In genomic region chr2:203623104-203623503, GRCh38 we compare ENCODE assay signal across 10 cellular contexts.
DNase-seq lines count a peak whose midpoint lies in the region; ATAC-seq and TF ChIP-seq lines count a peak whose summit lies in the region.
"Had no signal": no experiment of that assay in that cellular context is flagged by ENCODE, and none has a peak within 500 bp of the region (broad histone marks: within the 10 kb centered on the region; RNA-seq: fewer than 3 reads in every experiment).

No MANE protein-coding gene starts in this region.

- ATAC-seq in GM19463 (IDR thresholded peaks at IDR 0.05; ENCODE audit: unreplicated experiment): no peak

- H3K27ac ChIP-seq in neural progenitor cell: no peak overlapping the region

- peaks cover 6% of the 10 kb centered on the region for H3K4me1 Mint-ChIP-seq in neural progenitor cell

- TF ChIP-seq CTCF in choroid plexus epithelial cell (conservative IDR thresholded peaks at IDR 0.05; ENCODE audit: low read depth, low read length) (no peak), neural progenitor cell (IDR thresholded peaks at IDR 0.05) (no peak)

- no peak overlapping the region for H3K4me2 ChIP-seq in neural progenitor cell

- H3K4me3 Mint-ChIP-seq in neural progenitor cell: no peak overlapping the region
- H3K4me3 Mint-ChIP-seq: dendritic cell treated with granulocyte-macrophage colony-stimulating factor and Interleukin-4, amounts not matched to agents 40 ng/mL and 50 ng/mL, for 4 days had no signal

- no peaks in the 10 kb centered on the region for H4K20me1 ChIP-seq in neural progenitor cell (ENCODE audit: low read depth)

- H3K9ac ChIP-seq in neural progenitor cell: no peak overlapping the region

- no peaks in the 10 kb centered on the region for H3K9me3 ChIP-seq in neural progenitor cell (ENCODE audit: low read depth)

- H2AFZ ChIP-seq in neural progenitor cell (replicated peaks): no peak overlapping the region

- DNase-seq in ELR (ENCODE audit: low read depth) (peak; percentile 97), NCI-H524 treated with DMSO at 0.1 percent for 48 hours (lab: John Stamatoyannopoulos, UW) (peak; percentile 34), choroid plexus epithelial cell (ENCODE audit: low read depth) (peak; percentile 95), neural progenitor cell (ENCODE audit: low spot score) (peak; percentile 17), NCI-H1048 (lab: John Stamatoyannopoulos, UW) (no peak), T-helper 1 cell (no peak), T-helper 2 cell (no peak)
- DNase-seq: activated T-cell treated with anti-CD3 and anti-CD28 coated beads for 4 hours had no signal

- no peaks in the 10 kb centered on the region for H3F3A ChIP-seq in neural progenitor cell (ENCODE audit: low read depth)

- H3K27ac Mint-ChIP-seq in neural progenitor cell: no peak overlapping the region
- H3K27ac Mint-ChIP-seq: dendritic cell treated with granulocyte-macrophage colony-stimulating factor and Interleukin-4, amounts not matched to agents 40 ng/mL and 50 ng/mL, for 4 days had no signal

- H3K4me3 ChIP-seq in choroid plexus epithelial cell (ENCODE audit: low read depth, low read length): no peak overlapping the region
- no peak overlapping the region for H3K4me3 ChIP-seq in neural progenitor cell

- H3K9me3 Mint-ChIP-seq in neural progenitor cell: peaks cover 2% of the 10 kb centered on the region
- H3K9me3 Mint-ChIP-seq: dendritic cell treated with granulocyte-macrophage colony-stimulating factor and Interleukin-4, amounts not matched to agents 40 ng/mL and 50 ng/mL, for 4 days had no signal

- H3K36me3 Mint-ChIP-seq in neural progenitor cell: no peaks in the 10 kb centered on the region

- no peaks in the 10 kb centered on the region for H3K79me2 ChIP-seq in neural progenitor cell (ENCODE audit: low read depth)

- no peaks in the 10 kb centered on the region for H3K4me1 ChIP-seq in neural progenitor cell

- H3K27me3 ChIP-seq in neural progenitor cell: no peaks in the 10 kb centered on the region

- no peaks in the 10 kb centered on the region for H3K27me3 Mint-ChIP-seq in neural progenitor cell (ENCODE audit: insufficient read depth, low read depth)
- H3K27me3 Mint-ChIP-seq: dendritic cell treated with granulocyte-macrophage colony-stimulating factor and Interleukin-4, amounts not matched to agents 40 ng/mL and 50 ng/mL, for 4 days had no signal

- no peaks in the 10 kb centered on the region for H3K36me3 ChIP-seq in neural progenitor cell

Comparison
In these comparisons a context has a peak if more than half of its experiments do, and no peak if none do; other contexts are left out.
1. DNase-seq: peak in ELR (single experiment), NCI-H524 treated with DMSO at 0.1 percent for 48 hours (single experiment), choroid plexus epithelial cell (single experiment) and neural progenitor cell (single experiment); none in NCI-H1048 (single experiment), T-helper 1 cell (0 of 5) and T-helper 2 cell (0 of 5).